20 cellular contexts compared by ENCODE assay signal in the genomic region with DNA sequence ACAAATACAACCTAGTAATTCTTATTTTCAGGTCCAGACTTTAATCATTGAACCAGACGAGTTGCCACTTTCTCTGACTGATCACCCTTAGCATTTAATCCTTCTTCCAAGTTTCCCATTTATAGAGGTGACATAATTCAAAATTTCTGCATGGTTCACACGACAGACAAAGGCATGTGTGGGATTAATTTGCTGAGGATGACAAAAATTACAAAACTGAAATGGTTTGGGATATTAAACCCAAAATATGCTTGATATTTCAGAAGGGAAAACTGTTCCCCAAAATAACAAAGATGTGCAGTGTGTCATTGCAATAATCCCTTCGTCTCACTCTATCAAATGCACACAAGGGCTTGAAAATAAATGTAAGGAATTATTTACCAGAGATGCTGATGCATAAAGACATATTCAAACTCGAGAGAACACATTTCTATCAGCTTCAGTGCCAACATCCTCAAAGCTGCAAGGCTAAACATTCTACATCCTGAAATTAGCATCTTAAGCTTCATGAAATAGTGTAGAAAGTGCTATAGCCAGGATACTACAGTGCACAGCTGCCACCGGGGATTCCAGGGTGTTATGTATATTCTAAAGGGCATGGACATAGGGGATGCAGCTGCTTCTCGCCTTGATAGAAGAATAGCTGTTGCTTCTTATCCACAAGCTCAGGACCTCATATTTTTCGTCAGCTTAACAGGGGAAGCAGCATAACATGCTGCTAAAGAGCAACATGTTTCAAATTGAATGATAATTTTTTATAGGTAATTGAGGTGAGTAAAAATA.
DNase-seq lines count a peak whose midpoint lies in the region; ATAC-seq, FAIRE-seq and TF ChIP-seq lines count a peak whose summit lies in the region.
"Had no signal": no experiment of that assay in that cellular context is flagged by ENCODE, and none has a peak within 500 bp of the region (broad histone marks: within the 10 kb centered on the region; RNA-seq: fewer than 3 reads in every experiment).

No MANE protein-coding gene starts in this region.

- TF ChIP-seq POLR2A in A549 (IDR thresholded peaks at IDR 0.05; ENCODE audit: low read length): no peak

- no peaks in the 10 kb centered on the region for H3K9me3 ChIP-seq in A549
- H3K9me3 ChIP-seq: BE2C had no signal

- H3K27ac ChIP-seq in A549: no peak overlapping the region

- POLR2A ChIA-PET in A549 (lab: Yijun Ruan, JAX): no interaction called here

- peaks cover 9% of the 10 kb centered on the region for H3K36me3 Mint-ChIP-seq in HFFc6 (ENCODE audit: low read depth)
- H3K36me3 Mint-ChIP-seq: CD4-positive, CD25-positive, alpha-beta regulatory T cell had no signal

- CTCF ChIA-PET in A549 (lab: Yijun Ruan, JAX): no interaction called here

- no peaks in the 10 kb centered on the region; the same call in 1 of the 2 replicates for H3K27me3 Mint-ChIP-seq in HFFc6 (ENCODE audit: insufficient read depth)
- H3K27me3 Mint-ChIP-seq: CD4-positive, CD25-positive, alpha-beta regulatory T cell; CD8-positive, alpha-beta memory T cell had no signal

- H3K4me3 ChIP-seq in A549: no peak overlapping the region
- H3K4me3 ChIP-seq: K562 had no signal

- no peak for TF ChIP-seq RAD21 in A549 (conservative IDR thresholded peaks at IDR 0.05 in 1 of 2, IDR thresholded peaks at IDR 0.05 in 1 of 2)

- TF ChIP-seq CTCF in A549 (IDR thresholded peaks at IDR 0.05) (no peak), HFFc6 (IDR thresholded peaks at IDR 0.05) (no peak)

- H3K9me3 Mint-ChIP-seq in HFFc6: peaks cover 5% of the 10 kb centered on the region; the same call in 1 of the 2 replicates

- 10% methylated on average over 7 of the region's 7 CpGs for WGBS in A549 (ENCODE audit: missing lambda C conversion rate)

- peak overlapping the region; percentile 41; the same call in 1 of the 2 replicates for H3K4me3 Mint-ChIP-seq in HFFc6
- H3K4me3 Mint-ChIP-seq: CD4-positive, CD25-positive, alpha-beta regulatory T cell; CD8-positive, alpha-beta memory T cell had no signal

- no peak for TF ChIP-seq EP300 in A549 (IDR thresholded peaks at IDR 0.05)

- H3K4me1 ChIP-seq in A549: no peaks in the 10 kb centered on the region
- H3K4me1 ChIP-seq: BE2C had no signal

- no peak overlapping the region for H3K4me2 ChIP-seq in A549

- no peak for FAIRE-seq in A549 (lab: Jason Lieb, UNC)
- FAIRE-seq: D721Med, GM12892, GM18507, K562 had no signal

- no peak for DNase-seq in A549 (ENCODE audit: low read depth in 1 of 2, low spot score in 1 of 2)
- DNase-seq in HFFc6: no peak
- DNase-seq in UCSD-AML1 (lab: John Stamatoyannopoulos, UW; ENCODE audit: unreplicated experiment): peak; percentile 1
- peak; percentile 4 for DNase-seq in retina
- DNase-seq in pons (ENCODE audit: low spot score): no peak
- DNase-seq: ACHN; BE2C; C1 segment of cervical spinal cord; CD4-positive, CD25-positive, alpha-beta regulatory T cell; CD8-positive, alpha-beta memory T cell; COR-L47; GDM1; GOT3; H7 had no signal

- H3K4me1 Mint-ChIP-seq in HFFc6 (ENCODE audit: low read depth): peaks cover 51% of the 10 kb centered on the region
- H3K4me1 Mint-ChIP-seq: CD4-positive, CD25-positive, alpha-beta regulatory T cell; CD8-positive, alpha-beta memory T cell had no signal

- H3K27ac Mint-ChIP-seq in HFFc6: no peak overlapping the region
- H3K27ac Mint-ChIP-seq: CD4-positive, CD25-positive, alpha-beta regulatory T cell had no signal

- ATAC-seq in A549 (no peak), esophagus mucosa (no peak)
- ATAC-seq: HCT116, K562 had no signal

TF ChIP-seq in A549, 52 proteins besides CTCF, POLR2A, EP300 and RAD21:
- TF ChIP-seq FOXS1 (CRISPR knock-in tag; IDR thresholded peaks at IDR 0.05): no peak
- peak; percentile 62 for TF ChIP-seq MAFK (IDR thresholded peaks at IDR 0.05; ENCODE audit: partially characterized antibody)

Comparison
In these comparisons a context has a peak if more than half of its experiments do, and no peak if none do; other contexts are left out.
1. DNase-seq: peak in UCSD-AML1 (single experiment) and retina (single experiment); none in A549 (0 of 2), HFFc6 (single experiment) and pons (single experiment).